In the genomic region with DNA sequence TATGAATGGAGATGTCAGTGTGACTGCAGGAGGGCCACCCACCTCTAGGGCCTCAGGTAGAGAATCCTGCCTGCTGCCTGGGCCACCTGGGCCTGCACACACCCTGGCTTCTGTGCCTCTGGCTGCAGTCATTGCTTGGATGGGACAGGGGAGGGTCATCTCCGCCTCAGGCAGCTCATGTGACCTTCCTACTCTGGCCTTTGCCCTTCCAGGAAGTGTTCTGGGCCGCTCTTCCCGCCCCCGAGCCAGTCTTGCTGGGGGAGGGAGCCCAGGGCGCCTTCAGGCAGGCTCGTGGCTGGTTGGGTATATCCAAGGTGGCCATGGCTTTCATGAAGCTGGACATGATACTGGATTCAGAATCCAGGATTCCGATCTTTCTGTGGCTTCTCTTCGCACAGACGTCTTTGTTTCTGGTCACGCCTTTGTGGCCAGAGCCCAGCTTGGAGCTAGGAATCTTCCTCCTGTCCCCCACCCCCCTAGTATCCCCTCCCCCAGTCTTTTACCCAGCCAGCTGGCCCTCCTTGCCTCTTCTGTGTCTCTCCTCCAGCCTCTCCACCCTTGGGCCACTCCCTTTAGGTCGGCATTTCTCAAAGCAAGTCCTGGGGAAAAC, we compare ENCODE assay signal across 2 cellular contexts.
TF ChIP-seq lines count a peak whose summit lies in the region.

No MANE protein-coding gene starts in this region.

TF ChIP-seq in HEK293, 187 proteins besides CTCF, POLR2A, EP300 and RAD21:
- no peak for TF ChIP-seq SALL2 (tag by site-specific recombination; IDR thresholded peaks at IDR 0.05; ENCODE audit: borderline replicate concordance)
- 0 out of 2 replicates have a peak, but pooled peaks have one; percentile 16 for TF ChIP-seq ZFHX2 (tag by site-specific recombination; conservative IDR thresholded peaks at IDR 0.05)
- TF ChIP-seq ZNF610 (tag by site-specific recombination; IDR thresholded peaks at IDR 0.05; ENCODE audit: borderline replicate concordance), result no peak
- TF ChIP-seq EGR2 (tag by site-specific recombination; IDR thresholded peaks at IDR 0.05; ENCODE audit: low read depth), result peak; percentile 55

TF ChIP-seq in K562, 482 proteins besides CTCF, POLR2A, EP300 and RAD21 (continues in another document):
- peak; percentile 85 for TF ChIP-seq NR2C1 (IDR thresholded peaks at IDR 0.05)
- peak; percentile 94 for TF ChIP-seq NR2C1 (tag; IDR thresholded peaks at IDR 0.05)
- no peak for TF ChIP-seq HDAC8 (tag; IDR thresholded peaks at IDR 0.05)
- 0 out of 2 replicates have a peak, but pooled peaks have one; percentile 38 for TF ChIP-seq ESRRA (IDR thresholded peaks at IDR 0.05; ENCODE audit: borderline replicate concordance, low read depth)
- TF ChIP-seq DMBX1 (CRISPR knock-in tag; IDR thresholded peaks at IDR 0.05; ENCODE audit: borderline replicate concordance), result peak; percentile 49
- no peak for TF ChIP-seq JUND (IDR thresholded peaks at IDR 0.05; ENCODE audit: borderline replicate concordance, low read depth, low read length)
- peak; percentile 17; the same call in 1 of the 3 replicates for TF ChIP-seq JUND (tag; IDR thresholded peaks at IDR 0.05; ENCODE audit: borderline replicate concordance, low read depth, low read length)
- TF ChIP-seq, protein P1, sequence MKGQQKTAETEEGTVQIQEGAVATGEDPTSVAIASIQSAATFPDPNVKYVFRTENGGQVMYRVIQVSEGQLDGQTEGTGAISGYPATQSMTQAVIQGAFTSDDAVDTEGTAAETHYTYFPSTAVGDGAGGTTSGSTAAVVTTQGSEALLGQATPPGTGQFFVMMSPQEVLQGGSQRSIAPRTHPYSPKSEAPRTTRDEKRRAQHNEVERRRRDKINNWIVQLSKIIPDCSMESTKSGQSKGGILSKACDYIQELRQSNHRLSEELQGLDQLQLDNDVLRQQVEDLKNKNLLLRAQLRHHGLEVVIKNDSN (CRISPR knock-in tag; IDR thresholded peaks at IDR 0.05), result peak; percentile 70
- TF ChIP-seq CXXC5 (CRISPR knock-in tag; IDR thresholded peaks at IDR 0.05), result peak; percentile 70
- TF ChIP-seq, protein P2, sequence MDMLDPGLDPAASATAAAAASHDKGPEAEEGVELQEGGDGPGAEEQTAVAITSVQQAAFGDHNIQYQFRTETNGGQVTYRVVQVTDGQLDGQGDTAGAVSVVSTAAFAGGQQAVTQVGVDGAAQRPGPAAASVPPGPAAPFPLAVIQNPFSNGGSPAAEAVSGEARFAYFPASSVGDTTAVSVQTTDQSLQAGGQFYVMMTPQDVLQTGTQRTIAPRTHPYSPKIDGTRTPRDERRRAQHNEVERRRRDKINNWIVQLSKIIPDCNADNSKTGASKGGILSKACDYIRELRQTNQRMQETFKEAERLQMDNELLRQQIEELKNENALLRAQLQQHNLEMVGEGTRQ (CRISPR knock-in tag; IDR thresholded peaks at IDR 0.05), result peak; percentile 77
- TF ChIP-seq ZSCAN29 (IDR thresholded peaks at IDR 0.05), result no peak
- TF ChIP-seq, protein P3, sequence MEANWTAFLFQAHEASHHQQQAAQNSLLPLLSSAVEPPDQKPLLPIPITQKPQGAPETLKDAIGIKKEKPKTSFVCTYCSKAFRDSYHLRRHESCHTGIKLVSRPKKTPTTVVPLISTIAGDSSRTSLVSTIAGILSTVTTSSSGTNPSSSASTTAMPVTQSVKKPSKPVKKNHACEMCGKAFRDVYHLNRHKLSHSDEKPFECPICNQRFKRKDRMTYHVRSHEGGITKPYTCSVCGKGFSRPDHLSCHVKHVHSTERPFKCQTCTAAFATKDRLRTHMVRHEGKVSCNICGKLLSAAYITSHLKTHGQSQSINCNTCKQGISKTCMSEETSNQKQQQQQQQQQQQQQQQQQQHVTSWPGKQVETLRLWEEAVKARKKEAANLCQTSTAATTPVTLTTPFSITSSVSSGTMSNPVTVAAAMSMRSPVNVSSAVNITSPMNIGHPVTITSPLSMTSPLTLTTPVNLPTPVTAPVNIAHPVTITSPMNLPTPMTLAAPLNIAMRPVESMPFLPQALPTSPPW (CRISPR knock-in tag; IDR thresholded peaks at IDR 0.05), result peak; percentile 47; the same call in 1 of the 2 replicates
- TF ChIP-seq, protein P4, sequence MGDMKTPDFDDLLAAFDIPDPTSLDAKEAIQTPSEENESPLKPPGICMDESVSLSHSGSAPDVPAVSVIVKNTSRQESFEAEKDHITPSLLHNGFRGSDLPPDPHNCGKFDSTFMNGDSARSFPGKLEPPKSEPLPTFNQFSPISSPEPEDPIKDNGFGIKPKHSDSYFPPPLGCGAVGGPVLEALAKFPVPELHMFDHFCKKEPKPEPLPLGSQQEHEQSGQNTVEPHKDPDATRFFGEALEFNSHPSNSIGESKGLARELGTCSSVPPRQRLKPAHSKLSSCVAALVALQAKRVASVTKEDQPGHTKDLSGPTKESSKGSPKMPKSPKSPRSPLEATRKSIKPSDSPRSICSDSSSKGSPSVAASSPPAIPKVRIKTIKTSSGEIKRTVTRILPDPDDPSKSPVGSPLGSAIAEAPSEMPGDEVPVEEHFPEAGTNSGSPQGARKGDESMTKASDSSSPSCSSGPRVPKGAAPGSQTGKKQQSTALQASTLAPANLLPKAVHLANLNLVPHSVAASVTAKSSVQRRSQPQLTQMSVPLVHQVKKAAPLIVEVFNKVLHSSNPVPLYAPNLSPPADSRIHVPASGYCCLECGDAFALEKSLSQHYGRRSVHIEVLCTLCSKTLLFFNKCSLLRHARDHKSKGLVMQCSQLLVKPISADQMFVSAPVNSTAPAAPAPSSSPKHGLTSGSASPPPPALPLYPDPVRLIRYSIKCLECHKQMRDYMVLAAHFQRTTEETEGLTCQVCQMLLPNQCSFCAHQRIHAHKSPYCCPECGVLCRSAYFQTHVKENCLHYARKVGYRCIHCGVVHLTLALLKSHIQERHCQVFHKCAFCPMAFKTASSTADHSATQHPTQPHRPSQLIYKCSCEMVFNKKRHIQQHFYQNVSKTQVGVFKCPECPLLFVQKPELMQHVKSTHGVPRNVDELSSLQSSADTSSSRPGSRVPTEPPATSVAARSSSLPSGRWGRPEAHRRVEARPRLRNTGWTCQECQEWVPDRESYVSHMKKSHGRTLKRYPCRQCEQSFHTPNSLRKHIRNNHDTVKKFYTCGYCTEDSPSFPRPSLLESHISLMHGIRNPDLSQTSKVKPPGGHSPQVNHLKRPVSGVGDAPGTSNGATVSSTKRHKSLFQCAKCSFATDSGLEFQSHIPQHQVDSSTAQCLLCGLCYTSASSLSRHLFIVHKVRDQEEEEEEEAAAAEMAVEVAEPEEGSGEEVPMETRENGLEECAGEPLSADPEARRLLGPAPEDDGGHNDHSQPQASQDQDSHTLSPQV (IDR thresholded peaks at IDR 0.05), result peak; percentile 66
- TF ChIP-seq PHF8 (IDR thresholded peaks at IDR 0.05; ENCODE audit: borderline replicate concordance, low read length), result no peak
- TF ChIP-seq, protein P5, sequence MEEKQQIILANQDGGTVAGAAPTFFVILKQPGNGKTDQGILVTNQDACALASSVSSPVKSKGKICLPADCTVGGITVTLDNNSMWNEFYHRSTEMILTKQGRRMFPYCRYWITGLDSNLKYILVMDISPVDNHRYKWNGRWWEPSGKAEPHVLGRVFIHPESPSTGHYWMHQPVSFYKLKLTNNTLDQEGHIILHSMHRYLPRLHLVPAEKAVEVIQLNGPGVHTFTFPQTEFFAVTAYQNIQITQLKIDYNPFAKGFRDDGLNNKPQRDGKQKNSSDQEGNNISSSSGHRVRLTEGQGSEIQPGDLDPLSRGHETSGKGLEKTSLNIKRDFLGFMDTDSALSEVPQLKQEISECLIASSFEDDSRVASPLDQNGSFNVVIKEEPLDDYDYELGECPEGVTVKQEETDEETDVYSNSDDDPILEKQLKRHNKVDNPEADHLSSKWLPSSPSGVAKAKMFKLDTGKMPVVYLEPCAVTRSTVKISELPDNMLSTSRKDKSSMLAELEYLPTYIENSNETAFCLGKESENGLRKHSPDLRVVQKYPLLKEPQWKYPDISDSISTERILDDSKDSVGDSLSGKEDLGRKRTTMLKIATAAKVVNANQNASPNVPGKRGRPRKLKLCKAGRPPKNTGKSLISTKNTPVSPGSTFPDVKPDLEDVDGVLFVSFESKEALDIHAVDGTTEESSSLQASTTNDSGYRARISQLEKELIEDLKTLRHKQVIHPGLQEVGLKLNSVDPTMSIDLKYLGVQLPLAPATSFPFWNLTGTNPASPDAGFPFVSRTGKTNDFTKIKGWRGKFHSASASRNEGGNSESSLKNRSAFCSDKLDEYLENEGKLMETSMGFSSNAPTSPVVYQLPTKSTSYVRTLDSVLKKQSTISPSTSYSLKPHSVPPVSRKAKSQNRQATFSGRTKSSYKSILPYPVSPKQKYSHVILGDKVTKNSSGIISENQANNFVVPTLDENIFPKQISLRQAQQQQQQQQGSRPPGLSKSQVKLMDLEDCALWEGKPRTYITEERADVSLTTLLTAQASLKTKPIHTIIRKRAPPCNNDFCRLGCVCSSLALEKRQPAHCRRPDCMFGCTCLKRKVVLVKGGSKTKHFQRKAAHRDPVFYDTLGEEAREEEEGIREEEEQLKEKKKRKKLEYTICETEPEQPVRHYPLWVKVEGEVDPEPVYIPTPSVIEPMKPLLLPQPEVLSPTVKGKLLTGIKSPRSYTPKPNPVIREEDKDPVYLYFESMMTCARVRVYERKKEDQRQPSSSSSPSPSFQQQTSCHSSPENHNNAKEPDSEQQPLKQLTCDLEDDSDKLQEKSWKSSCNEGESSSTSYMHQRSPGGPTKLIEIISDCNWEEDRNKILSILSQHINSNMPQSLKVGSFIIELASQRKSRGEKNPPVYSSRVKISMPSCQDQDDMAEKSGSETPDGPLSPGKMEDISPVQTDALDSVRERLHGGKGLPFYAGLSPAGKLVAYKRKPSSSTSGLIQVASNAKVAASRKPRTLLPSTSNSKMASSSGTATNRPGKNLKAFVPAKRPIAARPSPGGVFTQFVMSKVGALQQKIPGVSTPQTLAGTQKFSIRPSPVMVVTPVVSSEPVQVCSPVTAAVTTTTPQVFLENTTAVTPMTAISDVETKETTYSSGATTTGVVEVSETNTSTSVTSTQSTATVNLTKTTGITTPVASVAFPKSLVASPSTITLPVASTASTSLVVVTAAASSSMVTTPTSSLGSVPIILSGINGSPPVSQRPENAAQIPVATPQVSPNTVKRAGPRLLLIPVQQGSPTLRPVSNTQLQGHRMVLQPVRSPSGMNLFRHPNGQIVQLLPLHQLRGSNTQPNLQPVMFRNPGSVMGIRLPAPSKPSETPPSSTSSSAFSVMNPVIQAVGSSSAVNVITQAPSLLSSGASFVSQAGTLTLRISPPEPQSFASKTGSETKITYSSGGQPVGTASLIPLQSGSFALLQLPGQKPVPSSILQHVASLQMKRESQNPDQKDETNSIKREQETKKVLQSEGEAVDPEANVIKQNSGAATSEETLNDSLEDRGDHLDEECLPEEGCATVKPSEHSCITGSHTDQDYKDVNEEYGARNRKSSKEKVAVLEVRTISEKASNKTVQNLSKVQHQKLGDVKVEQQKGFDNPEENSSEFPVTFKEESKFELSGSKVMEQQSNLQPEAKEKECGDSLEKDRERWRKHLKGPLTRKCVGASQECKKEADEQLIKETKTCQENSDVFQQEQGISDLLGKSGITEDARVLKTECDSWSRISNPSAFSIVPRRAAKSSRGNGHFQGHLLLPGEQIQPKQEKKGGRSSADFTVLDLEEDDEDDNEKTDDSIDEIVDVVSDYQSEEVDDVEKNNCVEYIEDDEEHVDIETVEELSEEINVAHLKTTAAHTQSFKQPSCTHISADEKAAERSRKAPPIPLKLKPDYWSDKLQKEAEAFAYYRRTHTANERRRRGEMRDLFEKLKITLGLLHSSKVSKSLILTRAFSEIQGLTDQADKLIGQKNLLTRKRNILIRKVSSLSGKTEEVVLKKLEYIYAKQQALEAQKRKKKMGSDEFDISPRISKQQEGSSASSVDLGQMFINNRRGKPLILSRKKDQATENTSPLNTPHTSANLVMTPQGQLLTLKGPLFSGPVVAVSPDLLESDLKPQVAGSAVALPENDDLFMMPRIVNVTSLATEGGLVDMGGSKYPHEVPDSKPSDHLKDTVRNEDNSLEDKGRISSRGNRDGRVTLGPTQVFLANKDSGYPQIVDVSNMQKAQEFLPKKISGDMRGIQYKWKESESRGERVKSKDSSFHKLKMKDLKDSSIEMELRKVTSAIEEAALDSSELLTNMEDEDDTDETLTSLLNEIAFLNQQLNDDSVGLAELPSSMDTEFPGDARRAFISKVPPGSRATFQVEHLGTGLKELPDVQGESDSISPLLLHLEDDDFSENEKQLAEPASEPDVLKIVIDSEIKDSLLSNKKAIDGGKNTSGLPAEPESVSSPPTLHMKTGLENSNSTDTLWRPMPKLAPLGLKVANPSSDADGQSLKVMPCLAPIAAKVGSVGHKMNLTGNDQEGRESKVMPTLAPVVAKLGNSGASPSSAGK (IDR thresholded peaks at IDR 0.05), result peak; percentile 44
- TF ChIP-seq KLF10 (CRISPR knock-in tag; IDR thresholded peaks at IDR 0.05), result no peak
- no peak for TF ChIP-seq POU5F1 (IDR thresholded peaks at IDR 0.05; ENCODE audit: borderline replicate concordance, low read depth, low read length, partially characterized antibody)
- TF ChIP-seq FOS (IDR thresholded peaks at IDR 0.05; ENCODE audit: extremely low read depth, insufficient read length), result no peak
